In genomic region chr1:231075020-231075419, GRCh38 we compare ENCODE assay signal across 24 cellular contexts.
"Had no signal": no experiment of that assay in that cellular context is flagged by ENCODE, and none has a peak within 500 bp of the region (broad histone marks: within the 10 kb centered on the region; RNA-seq: fewer than 3 reads in every experiment).

No MANE protein-coding gene starts in this region.

- ATAC-seq: HepG2, Panc1, PC-3 had no signal

- H3K9me3 ChIP-seq: SK-N-SH had no signal

- H3K27ac Mint-ChIP-seq: IgD-negative memory B cell had no signal

- H3K4me2 ChIP-seq: SK-N-SH had no signal

- FAIRE-seq: HepG2 had no signal

- DNase-seq: KBM-7, MV-4-11, NCI-H1048, NCI-H1105, NCI-H1417, NCI-H1436 treated with DMSO at 0.1 percent for 48 hours, NCI-H1694, NCI-H187 treated with DMSO at 0.1 percent for 48 hours, NCI-H2029 treated with DMSO at 0.1 percent for 48 hours, NCI-H2171, NCI-H226, NCI-H446, NCI-H510A, NCI-H524 treated with DMSO at 0.1 percent for 48 hours, NCI-H69, NCI-H774, PC-3, SHP77, SK-N-SH, SW 1271 had no signal

- H3K4me3 Mint-ChIP-seq: IgD-negative memory B cell had no signal

- H3K9ac ChIP-seq: SK-N-SH had no signal

- H3K9me3 Mint-ChIP-seq: IgD-negative memory B cell had no signal

- H3K27ac ChIP-seq: RWPE1 had no signal
